31 cellular contexts compared by ENCODE assay signal in the genomic region with DNA sequence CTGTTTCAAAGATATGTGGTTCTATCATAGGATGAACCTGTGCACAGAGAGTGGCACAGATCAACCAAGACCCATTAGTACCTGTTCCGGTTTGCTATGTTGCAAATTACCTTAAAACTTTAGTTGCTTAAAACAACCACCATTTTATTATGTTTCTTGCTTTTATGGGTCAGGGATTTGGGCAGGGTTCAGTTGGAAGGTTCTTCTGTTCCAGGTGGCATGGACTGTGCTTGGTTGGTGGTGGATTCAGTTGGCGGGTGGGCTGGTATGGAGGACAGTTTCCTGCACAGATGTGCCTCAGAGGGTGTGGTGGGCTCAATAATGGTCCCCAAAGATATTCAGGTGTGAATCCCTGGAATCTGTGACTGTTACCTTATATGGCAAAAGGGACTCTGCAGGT.
"Had no signal": no experiment of that assay in that cellular context is flagged by ENCODE, and none has a peak within 500 bp of the region (broad histone marks: within the 10 kb centered on the region; RNA-seq: fewer than 3 reads in every experiment).

No MANE protein-coding gene starts in this region.

- H3K36me3 ChIP-seq: neutrophil, pancreas, spleen, suprapubic skin, tibial artery, transverse colon, upper lobe of right lung, uterus had no signal

- H3K27ac Mint-ChIP-seq: naive B cell; naive thymus-derived CD8-positive, alpha-beta T cell; natural killer cell treated with Interleukin-12 subunit alpha and Interleukin-12 subunit beta and Interleukin-15 and Interleukin-18, amount 100 ng/mL, for 72 hours; progenitor cell of endocrine pancreas; stimulated activated memory B cell treated with anti-CD40 and anti-IgM and Interleukin-4, amounts not matched to agents 10 μg/mL and 1 μg/mL and 100 μg/mL, for 72 hours; stimulated activated naive CD8-positive, alpha-beta T cell treated with anti-CD3 and anti-CD28 coated beads, Interleukin-15, amount 100 ng/mL, for 72 hours; type B pancreatic cell had no signal

- ATAC-seq: naive thymus-derived CD8-positive, alpha-beta T cell; natural killer cell treated with Interleukin-12 subunit alpha and Interleukin-12 subunit beta and Interleukin-15 and Interleukin-18, amount 100 ng/mL, for 72 hours; pancreas; psoas muscle; right cardiac atrium; sciatic nerve; stimulated activated memory B cell treated with anti-CD40 and anti-IgM and Interleukin-4, amounts not matched to agents 10 μg/mL and 1 μg/mL and 100 μg/mL, for 72 hours; stimulated activated naive CD8-positive, alpha-beta T cell treated with anti-CD3 and anti-CD28 coated beads, Interleukin-15, amount 100 ng/mL, for 72 hours; stimulated activated naive CD8-positive, alpha-beta T cell treated with anti-CD3 and anti-CD28 coated beads, Interleukin-15, Interleukin-2, amounts not matched to agents 100 U/mL and 50 U/mL, for 24 hours; upper lobe of right lung had no signal

- H3K27me3 ChIP-seq: neutrophil, pancreas, spleen, testis, tibial artery, transverse colon, upper lobe of right lung, uterus had no signal

- H3K4me2 ChIP-seq: smooth muscle cell had no signal

- H3K4me3 Mint-ChIP-seq: naive B cell; naive thymus-derived CD8-positive, alpha-beta T cell; natural killer cell treated with Interleukin-12 subunit alpha and Interleukin-12 subunit beta and Interleukin-15 and Interleukin-18, amount 100 ng/mL, for 72 hours; stimulated activated memory B cell treated with anti-CD40 and anti-IgM and Interleukin-4, amounts not matched to agents 10 μg/mL and 1 μg/mL and 100 μg/mL, for 72 hours; stimulated activated naive CD8-positive, alpha-beta T cell treated with anti-CD3 and anti-CD28 coated beads, Interleukin-15, amount 100 ng/mL, for 72 hours; type B pancreatic cell had no signal

- H3K9me3 ChIP-seq: neutrophil, pancreas, psoas muscle, suprapubic skin, testis, transverse colon, upper lobe of right lung, uterus had no signal

- H3K27me3 Mint-ChIP-seq: progenitor cell of endocrine pancreas; stimulated activated naive CD8-positive, alpha-beta T cell treated with anti-CD3 and anti-CD28 coated beads, Interleukin-15, amount 100 ng/mL, for 72 hours had no signal

- H3K9me3 Mint-ChIP-seq: type B pancreatic cell had no signal

- H3K36me3 Mint-ChIP-seq: natural killer cell treated with Interleukin-12 subunit alpha and Interleukin-12 subunit beta and Interleukin-15 and Interleukin-18, amount 100 ng/mL, for 72 hours; stimulated activated memory B cell treated with anti-CD40 and anti-IgM and Interleukin-4, amounts not matched to agents 10 μg/mL and 1 μg/mL and 100 μg/mL, for 72 hours had no signal

- H3K4me3 ChIP-seq: pancreas, psoas muscle, skin epidermis, smooth muscle cell, spleen, suprapubic skin, testis, tibial artery, transverse colon, upper lobe of right lung, uterus had no signal

- H3K27ac ChIP-seq: neutrophil, pancreas, psoas muscle, skin epidermis, suprapubic skin, testis, tibial artery, transverse colon, upper lobe of right lung, uterus had no signal

- H3K4me1 ChIP-seq: pancreas, psoas muscle, spleen, suprapubic skin, testis, tibial artery, transverse colon, upper lobe of right lung, uterus had no signal

- H3K4me1 Mint-ChIP-seq: naive B cell; naive thymus-derived CD8-positive, alpha-beta T cell; stimulated activated memory B cell treated with anti-CD40 and anti-IgM and Interleukin-4, amounts not matched to agents 10 μg/mL and 1 μg/mL and 100 μg/mL, for 72 hours; stimulated activated naive CD8-positive, alpha-beta T cell treated with anti-CD3 and anti-CD28 coated beads, Interleukin-15, amount 100 ng/mL, for 72 hours had no signal

- FAIRE-seq: pancreas had no signal

- DNase-seq: naive B cell; naive thymus-derived CD8-positive, alpha-beta T cell; nucleus accumbens; pancreas; posterior cingulate gyrus; psoas muscle; right cardiac atrium; spleen; stimulated activated CD4-positive, alpha-beta T cell treated with anti-CD3 and anti-CD28 coated beads, Interleukin-12 subunit alpha, Interleukin-12 subunit beta, amount 100 ng/mL, for 4 hours; stimulated activated CD4-positive, alpha-beta T cell treated with anti-CD3 and anti-CD28 coated beads, Interleukin-1b, Interleukin-23, amount 100 ng/mL, for 48 hours; stimulated activated CD4-positive, alpha-beta T cell treated with anti-CD3 and anti-CD28 coated beads, Interleukin-4, amount 100 ng/mL, for 1 hour; stimulated activated CD4-positive, alpha-beta T cell treated with anti-CD3 and anti-CD28 coated beads, Interleukin-4, amount 100 ng/mL, for 4 hours; stimulated activated CD8-positive, alpha-beta memory T cell treated with anti-CD3 and anti-CD28 coated beads, Interleukin-4, amount 100 ng/mL, for 48 hours; stimulated activated naive CD4-positive, alpha-beta T cell; stimulated activated naive CD8-positive, alpha-beta T cell treated with anti-CD3 and anti-CD28 coated beads, Interleukin-15, amount 100 ng/mL, for 72 hours; stimulated activated naive CD8-positive, alpha-beta T cell treated with anti-CD3 and anti-CD28 coated beads, Interleukin-15, Interleukin-2, amounts not matched to agents 100 U/mL and 50 U/mL, for 24 hours; substantia nigra; testis; tibial artery; transverse colon; upper lobe of right lung; uterus had no signal
